1 cellular context compared by ENCODE assay signal in genomic region chr13:29508130-29508873, GRCh38.
TF ChIP-seq lines count a peak whose summit lies in the region.

No MANE protein-coding gene starts in this region.

TF ChIP-seq in HepG2, 621 proteins besides CTCF, POLR2A, EP300 and RAD21 (continued from another document):
- TF ChIP-seq KIAA2018 (CRISPR knock-in tag; IDR thresholded peaks at IDR 0.05; ENCODE audit: borderline replicate concordance): no peak
